Comparison of ENCODE assay signal across 20 cellular contexts in genomic region chr5:134964359-134965270, GRCh38. TPM values are rescaled to one million over a fixed set of nuclear protein-coding genes. Genes with fewer than 3 reads are reported as not detected.
DNase-seq lines count a peak whose midpoint lies in the region; ATAC-seq and TF ChIP-seq lines count a peak whose summit lies in the region.
"Had no signal": no experiment of that assay in that cellular context is flagged by ENCODE, and none has a peak within 500 bp of the region (broad histone marks: within the 10 kb centered on the region; RNA-seq: fewer than 3 reads in every experiment).

No MANE protein-coding gene starts in this region.

- H3K4me3 ChIP-seq in OCI-LY1 (ENCODE audit: low read depth, low read length, poor library complexity, severe bottlenecking) (no peak overlapping the region), testis (no peak overlapping the region)
- H3K4me3 ChIP-seq: GM23248, ovary, sigmoid colon, tibial artery had no signal

- intact Hi-C loops in activated naive CD4-positive, alpha-beta T cell treated with anti-CD3 and anti-CD28 coated beads for 36 hours (cut with micrococcal nuclease), result loop anchor here (1.0 to 5.0 kb wide), 3 partner anchors 24 to 68 kb away; partner anchors contain the start of gene PITX1
- intact Hi-C loops in CD14-positive monocyte (cut with micrococcal nuclease), result no loop called here
- intact Hi-C loops in testis (cut with DNase I; ENCODE audit: low total_unique reads), result no loop called here

- H4K20me1 ChIP-seq in OCI-LY1 (ENCODE audit: insufficient read depth, low read length), result no peaks in the 10 kb centered on the region

- H3K9me3 ChIP-seq in OCI-LY1 (ENCODE audit: low read length) (no peaks in the 10 kb centered on the region), testis (no peaks in the 10 kb centered on the region)
- H3K9me3 ChIP-seq: ovary, sigmoid colon, tibial artery had no signal

- no peak for TF ChIP-seq CTCF in OCI-LY1 (IDR thresholded peaks at IDR 0.05; ENCODE audit: low read length)
- TF ChIP-seq CTCF in CD14-positive monocyte (IDR thresholded peaks at IDR 0.05), result no peak
- TF ChIP-seq CTCF in testis (IDR thresholded peaks at IDR 0.05), result no peak

- H3K4me3 Mint-ChIP-seq in activated naive CD4-positive, alpha-beta T cell treated with anti-CD3 and anti-CD28 coated beads for 36 hours, result no peak overlapping the region
- H3K4me3 Mint-ChIP-seq in activated T-helper 17 cell treated with anti-CD3 and anti-CD28 coated beads, Interleukin-2, amount 50 U/mL, for 72 hours, result peak overlapping the region; percentile 58
- H3K4me3 Mint-ChIP-seq in naive thymus-derived CD8-positive, alpha-beta T cell, result peak overlapping the region; percentile 23 to 74 (median 50)
- H3K4me3 Mint-ChIP-seq in CD14-positive monocyte, result no peak overlapping the region

- no peaks in the 10 kb centered on the region for H3K79me2 ChIP-seq in OCI-LY1 (ENCODE audit: insufficient read depth, low read length)

- H2AFZ ChIP-seq in OCI-LY1 (ENCODE audit: low read length), result no peak overlapping the region
- H2AFZ ChIP-seq: GM23248 had no signal

- DNase-seq in activated naive CD4-positive, alpha-beta T cell treated with anti-CD3 and anti-CD28 coated beads for 36 hours, result peak; percentile 39
- DNase-seq in activated naive CD4-positive, alpha-beta T cell (lab: John Stamatoyannopoulos, UW), result no peak
- peak in 6 of 10 donors; percentile 20 to 80 (median 54) for DNase-seq in naive thymus-derived CD8-positive, alpha-beta T cell
- DNase-seq in CD14-positive monocyte (ENCODE audit: low spot score), result no peak
- no peak for DNase-seq in testis
- DNase-seq in DMS114 treated with DMSO at 0.1 percent for 48 hours (lab: John Stamatoyannopoulos, UW; ENCODE audit: unreplicated experiment), result no peak
- DNase-seq: ACHN; activated effector memory CD4-positive, alpha-beta T cell treated with Interleukin-2 at 50 U/mL for 16 hours; erythroblast; foreskin melanocyte; GF-D8; GM23248; mammary epithelial cell; ovary; sigmoid colon; tibial artery had no signal

- peaks cover 27% of the 10 kb centered on the region for H3K4me1 Mint-ChIP-seq in activated naive CD4-positive, alpha-beta T cell treated with anti-CD3 and anti-CD28 coated beads for 36 hours (ENCODE audit: low read depth)
- H3K4me1 Mint-ChIP-seq in activated T-helper 17 cell treated with anti-CD3 and anti-CD28 coated beads, Interleukin-2, amount 50 U/mL, for 72 hours, result peaks cover 22% of the 10 kb centered on the region
- peaks cover 14 to 27% (median 26%) of the 10 kb centered on the region in 4 donors for H3K4me1 Mint-ChIP-seq in naive thymus-derived CD8-positive, alpha-beta T cell
- no peaks in the 10 kb centered on the region for H3K4me1 Mint-ChIP-seq in CD14-positive monocyte

- H3K27ac ChIP-seq in OCI-LY1 (ENCODE audit: low read depth, low read length, poor library complexity, severe bottlenecking) (peak overlapping the region; percentile 7), testis (no peak overlapping the region)
- H3K27ac ChIP-seq: C4-2B, GM23248, ovary, sigmoid colon, tibial artery had no signal

- no peaks in the 10 kb centered on the region for H3K9me2 ChIP-seq in OCI-LY1 (ENCODE audit: low read depth, low read length)

- no peaks in the 10 kb centered on the region for H3K9me3 Mint-ChIP-seq in activated naive CD4-positive, alpha-beta T cell treated with anti-CD3 and anti-CD28 coated beads for 36 hours
- no peaks in the 10 kb centered on the region for H3K9me3 Mint-ChIP-seq in activated T-helper 17 cell treated with anti-CD3 and anti-CD28 coated beads, Interleukin-2, amount 50 U/mL, for 72 hours
- no peaks in the 10 kb centered on the region for H3K9me3 Mint-ChIP-seq in naive thymus-derived CD8-positive, alpha-beta T cell
- H3K9me3 Mint-ChIP-seq in CD14-positive monocyte, result no peaks in the 10 kb centered on the region

- H3K36me3 ChIP-seq in OCI-LY1 (ENCODE audit: insufficient read depth, low read length), result no peaks in the 10 kb centered on the region; the same call in none of the 2 replicates
- no peaks in the 10 kb centered on the region for H3K36me3 ChIP-seq in testis (ENCODE audit: low read depth, missing control alignments)
- H3K36me3 ChIP-seq: ovary had no signal

- 84 to 88% methylated on average over 12 of the region's 12 CpGs for WGBS in testis, 2 donors

- H3K9ac ChIP-seq in OCI-LY1 (ENCODE audit: low read length), result no peak overlapping the region
- H3K9ac ChIP-seq: GM23248 had no signal

- POLR2A ChIA-PET in naive thymus-derived CD8-positive, alpha-beta T cell (lab: Charles Lee), result interaction anchor here (2.0 kb wide), 1 partner anchor 60 kb away, joined by 6 read pairs; the partner anchor contains the start of gene PCBD2

- no peaks in the 10 kb centered on the region for H3K36me3 Mint-ChIP-seq in activated naive CD4-positive, alpha-beta T cell treated with anti-CD3 and anti-CD28 coated beads for 36 hours (ENCODE audit: low read depth)
- H3K36me3 Mint-ChIP-seq in activated T-helper 17 cell treated with anti-CD3 and anti-CD28 coated beads, Interleukin-2, amount 50 U/mL, for 72 hours (ENCODE audit: low read depth), result peaks cover 26% of the 10 kb centered on the region
- H3K36me3 Mint-ChIP-seq in naive thymus-derived CD8-positive, alpha-beta T cell, result peaks cover 0 to 28% (median 16%) of the 10 kb centered on the region in 3 donors
- H3K36me3 Mint-ChIP-seq in CD14-positive monocyte, result peaks cover 46 to 64% of the 10 kb centered on the region in 2 donors

- H3K27me3 Mint-ChIP-seq in activated naive CD4-positive, alpha-beta T cell treated with anti-CD3 and anti-CD28 coated beads for 36 hours (ENCODE audit: low read depth), result no peaks in the 10 kb centered on the region
- no peaks in the 10 kb centered on the region for H3K27me3 Mint-ChIP-seq in activated T-helper 17 cell treated with anti-CD3 and anti-CD28 coated beads, Interleukin-2, amount 50 U/mL, for 72 hours
- no peaks in the 10 kb centered on the region for H3K27me3 Mint-ChIP-seq in naive thymus-derived CD8-positive, alpha-beta T cell
- H3K27me3 Mint-ChIP-seq in CD14-positive monocyte (ENCODE audit: low read depth in 3 of 3), result peaks cover 0 to 2% (median 0%) of the 10 kb centered on the region in 3 donors

- no peaks in the 10 kb centered on the region for H3F3A ChIP-seq in OCI-LY1 (ENCODE audit: insufficient read depth, low read length)

- TF ChIP-seq POLR2A in testis (IDR thresholded peaks at IDR 0.05), result no peak

- H3K4me2 ChIP-seq in OCI-LY1 (ENCODE audit: low read length), result no peak overlapping the region

- H3K27me3 ChIP-seq in OCI-LY1 (ENCODE audit: insufficient read depth, low read length) (no peaks in the 10 kb centered on the region), testis (no peaks in the 10 kb centered on the region)
- H3K27me3 ChIP-seq: ovary, sigmoid colon, tibial artery had no signal

- CTCF ChIA-PET in activated naive CD4-positive, alpha-beta T cell treated with anti-CD3 and anti-CD28 coated beads for 36 hours (lab: Charles Lee), result interaction anchor here (1.0 to 2.0 kb wide), 2 partner anchors 47 to 60 kb away, joined by 4 to 8 read pairs; partner anchors contain the start of gene PCBD2

- peak overlapping the region; percentile 62 for H3K27ac Mint-ChIP-seq in activated naive CD4-positive, alpha-beta T cell treated with anti-CD3 and anti-CD28 coated beads for 36 hours
- H3K27ac Mint-ChIP-seq in activated T-helper 17 cell treated with anti-CD3 and anti-CD28 coated beads, Interleukin-2, amount 50 U/mL, for 72 hours, result peak overlapping the region; percentile 81
- peak overlapping the region; percentile 76 to 95 (median 88) for H3K27ac Mint-ChIP-seq in naive thymus-derived CD8-positive, alpha-beta T cell
- peak overlapping the region in 1 of 7 donors; percentile 52 for H3K27ac Mint-ChIP-seq in CD14-positive monocyte

- H3K4me1 ChIP-seq in OCI-LY1 (ENCODE audit: insufficient read depth, low read length, severe bottlenecking) (peaks cover 17% of the 10 kb centered on the region), testis (no peaks in the 10 kb centered on the region)
- H3K4me1 ChIP-seq: sigmoid colon, tibial artery had no signal

- peak; percentile 84 for ATAC-seq in activated T-helper 17 cell treated with anti-CD3 and anti-CD28 coated beads, Interleukin-2, amount 50 U/mL, for 72 hours (replicated peaks)
- peak; percentile 88 to 91 for ATAC-seq in naive thymus-derived CD8-positive, alpha-beta T cell

RNA-seq across cellular contexts. Expression of gene CATSPER3, which starts 3.1 kb away (rescaled TPM):
- under 1 TPM in 1 of 2 experiments, not detected in 1; 0.32 TPM for total RNA-seq in activated naive CD4-positive, alpha-beta T cell treated with anti-CD3 and anti-CD28 coated beads for 36 hours
- total RNA-seq in activated T-helper 17 cell treated with anti-CD3 and anti-CD28 coated beads, Interleukin-2, amount 50 U/mL, for 72 hours, result under 1 TPM; 0.50 to 0.82 TPM
- total RNA-seq in naive thymus-derived CD8-positive, alpha-beta T cell, result under 1 TPM; 0.78 to 0.80 TPM
- under 1 TPM in 1 of 3 donors, not detected in 2; 0.67 TPM for polyA plus RNA-seq in naive thymus-derived CD8-positive, alpha-beta T cell
- polyA plus RNA-seq in CD14-positive monocyte (under 1 TPM; 0.15 to 0.52 TPM), testis (ENCODE audit: insufficient read depth, low read depth, low replicate concordance) (56.6 TPM)
- 10 to 100 TPM; 11.8 to 21.7 TPM for total RNA-seq in testis
- total RNA-seq: mammary epithelial cell, myocyte had no signal

RNA-seq across cellular contexts. Expression of gene PCBD2, which starts 59.7 kb away (rescaled TPM):
- 10 to 100 TPM in 1 of 2 experiments, 1 to 10 TPM in 1; 9.6 to 10.5 TPM for total RNA-seq in activated naive CD4-positive, alpha-beta T cell treated with anti-CD3 and anti-CD28 coated beads for 36 hours
- total RNA-seq in activated T-helper 17 cell treated with anti-CD3 and anti-CD28 coated beads, Interleukin-2, amount 50 U/mL, for 72 hours, result 10 to 100 TPM in 1 of 2 donors, 1 to 10 TPM in 1; 7.8 to 11.2 TPM
- total RNA-seq in naive thymus-derived CD8-positive, alpha-beta T cell, result 10 to 100 TPM; 15.1 to 15.2 TPM
- polyA plus RNA-seq in naive thymus-derived CD8-positive, alpha-beta T cell, result 10 to 100 TPM; 10.6 to 12.4 (median 12.3) TPM
- polyA plus RNA-seq in CD14-positive monocyte (10 to 100 TPM in 1 of 2 donors, 1 to 10 TPM in 1; 9.0 to 12.6 TPM), testis (ENCODE audit: insufficient read depth, low read depth, low replicate concordance) (5.9 TPM)
- 10 to 100 TPM; 13.4 to 17.6 TPM for total RNA-seq in testis

Comparison
In these comparisons a context has a peak if more than half of its experiments do, and no peak if none do; other contexts are left out.
1. DNase-seq: peak in activated naive CD4-positive, alpha-beta T cell treated with anti-CD3 and anti-CD28 coated beads for 36 hours (single experiment) and naive thymus-derived CD8-positive, alpha-beta T cell (6 of 10); none in activated naive CD4-positive, alpha-beta T cell (0 of 4), CD14-positive monocyte (single experiment), testis (single experiment) and DMS114 treated with DMSO at 0.1 percent for 48 hours (single experiment).
2. H3K4me3 Mint-ChIP-seq: peak in activated T-helper 17 cell treated with anti-CD3 and anti-CD28 coated beads, Interleukin-2, amount 50 U/mL, for 72 hours (single experiment) and naive thymus-derived CD8-positive, alpha-beta T cell (10 of 10); none in activated naive CD4-positive, alpha-beta T cell treated with anti-CD3 and anti-CD28 coated beads for 36 hours (single experiment) and CD14-positive monocyte (0 of 2).
3. RNA of gene CATSPER3, which starts 3.1 kb away (total RNA-seq): 11.8 to 21.7 TPM in testis; 0.50 to 0.82 TPM in activated T-helper 17 cell treated with anti-CD3 and anti-CD28 coated beads, Interleukin-2, amount 50 U/mL, for 72 hours, 0.78 to 0.80 TPM in naive thymus-derived CD8-positive, alpha-beta T cell and 0.32 TPM in activated naive CD4-positive, alpha-beta T cell treated with anti-CD3 and anti-CD28 coated beads for 36 hours; every median in the first group is over 4 times any median in the second.